2 cellular contexts compared by ENCODE assay signal in the genomic region with DNA sequence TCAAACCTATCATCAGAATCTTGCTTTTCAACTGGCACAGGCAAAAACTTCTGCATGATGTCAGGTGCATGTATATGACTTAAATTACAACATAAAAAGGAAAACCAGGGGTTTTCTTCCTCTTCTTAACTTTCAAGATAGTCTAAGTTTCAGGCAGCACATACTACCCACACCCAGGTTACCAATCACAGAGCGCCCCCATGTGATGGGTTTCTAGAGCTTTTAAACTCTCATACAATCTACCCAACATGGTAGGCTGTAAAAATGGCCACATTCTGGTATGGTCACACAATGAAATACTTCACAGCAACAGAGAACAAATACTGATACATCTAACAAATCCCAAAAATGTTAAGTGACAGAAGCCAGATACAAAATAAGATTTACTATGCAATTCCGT.
TF ChIP-seq lines count a peak whose summit lies in the region.

No MANE protein-coding gene starts in this region.

TF ChIP-seq in H1, 55 proteins besides CTCF, POLR2A, EP300 and RAD21 (continued from another document):
- TF ChIP-seq SIN3A (conservative IDR thresholded peaks at IDR 0.05 in 1 of 2, IDR thresholded peaks at IDR 0.05 in 1 of 2; ENCODE audit: low read depth in 1 of 2, low read length in 2 of 2) (no peak), SP4 (IDR thresholded peaks at IDR 0.05; ENCODE audit: low read length) (no peak), CBX5 (IDR thresholded peaks at IDR 0.05; ENCODE audit: low read depth, low read length) (no peak), RNF2 (IDR thresholded peaks at IDR 0.05; ENCODE audit: borderline replicate concordance, low read depth, low read length, missing control alignments, poor library complexity, severe bottlenecking) (no peak)

TF ChIP-seq in SK-N-SH treated with all-trans-retinoic acid at 6 μM for 48 hours, 23 proteins besides CTCF, POLR2A, EP300 and RAD21 (continued from another document):
- TF ChIP-seq, protein P1, sequence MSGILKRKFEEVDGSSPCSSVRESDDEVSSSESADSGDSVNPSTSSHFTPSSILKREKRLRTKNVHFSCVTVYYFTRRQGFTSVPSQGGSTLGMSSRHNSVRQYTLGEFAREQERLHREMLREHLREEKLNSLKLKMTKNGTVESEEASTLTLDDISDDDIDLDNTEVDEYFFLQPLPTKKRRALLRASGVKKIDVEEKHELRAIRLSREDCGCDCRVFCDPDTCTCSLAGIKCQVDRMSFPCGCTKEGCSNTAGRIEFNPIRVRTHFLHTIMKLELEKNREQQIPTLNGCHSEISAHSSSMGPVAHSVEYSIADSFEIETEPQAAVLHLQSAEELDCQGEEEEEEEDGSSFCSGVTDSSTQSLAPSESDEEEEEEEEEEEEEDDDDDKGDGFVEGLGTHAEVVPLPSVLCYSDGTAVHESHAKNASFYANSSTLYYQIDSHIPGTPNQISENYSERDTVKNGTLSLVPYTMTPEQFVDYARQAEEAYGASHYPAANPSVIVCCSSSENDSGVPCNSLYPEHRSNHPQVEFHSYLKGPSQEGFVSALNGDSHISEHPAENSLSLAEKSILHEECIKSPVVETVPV (CRISPR knock-in tag; IDR thresholded peaks at IDR 0.05): no peak
- no peak for TF ChIP-seq ZNF8 (CRISPR knock-in tag; IDR thresholded peaks at IDR 0.05)
- TF ChIP-seq ZFP3 (CRISPR knock-in tag; IDR thresholded peaks at IDR 0.05): no peak
- TF ChIP-seq, protein P2, sequence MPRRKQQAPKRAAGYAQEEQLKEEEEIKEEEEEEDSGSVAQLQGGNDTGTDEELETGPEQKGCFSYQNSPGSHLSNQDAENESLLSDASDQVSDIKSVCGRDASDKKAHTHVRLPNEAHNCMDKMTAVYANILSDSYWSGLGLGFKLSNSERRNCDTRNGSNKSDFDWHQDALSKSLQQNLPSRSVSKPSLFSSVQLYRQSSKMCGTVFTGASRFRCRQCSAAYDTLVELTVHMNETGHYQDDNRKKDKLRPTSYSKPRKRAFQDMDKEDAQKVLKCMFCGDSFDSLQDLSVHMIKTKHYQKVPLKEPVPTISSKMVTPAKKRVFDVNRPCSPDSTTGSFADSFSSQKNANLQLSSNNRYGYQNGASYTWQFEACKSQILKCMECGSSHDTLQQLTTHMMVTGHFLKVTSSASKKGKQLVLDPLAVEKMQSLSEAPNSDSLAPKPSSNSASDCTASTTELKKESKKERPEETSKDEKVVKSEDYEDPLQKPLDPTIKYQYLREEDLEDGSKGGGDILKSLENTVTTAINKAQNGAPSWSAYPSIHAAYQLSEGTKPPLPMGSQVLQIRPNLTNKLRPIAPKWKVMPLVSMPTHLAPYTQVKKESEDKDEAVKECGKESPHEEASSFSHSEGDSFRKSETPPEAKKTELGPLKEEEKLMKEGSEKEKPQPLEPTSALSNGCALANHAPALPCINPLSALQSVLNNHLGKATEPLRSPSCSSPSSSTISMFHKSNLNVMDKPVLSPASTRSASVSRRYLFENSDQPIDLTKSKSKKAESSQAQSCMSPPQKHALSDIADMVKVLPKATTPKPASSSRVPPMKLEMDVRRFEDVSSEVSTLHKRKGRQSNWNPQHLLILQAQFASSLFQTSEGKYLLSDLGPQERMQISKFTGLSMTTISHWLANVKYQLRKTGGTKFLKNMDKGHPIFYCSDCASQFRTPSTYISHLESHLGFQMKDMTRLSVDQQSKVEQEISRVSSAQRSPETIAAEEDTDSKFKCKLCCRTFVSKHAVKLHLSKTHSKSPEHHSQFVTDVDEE (CRISPR knock-in tag; IDR thresholded peaks at IDR 0.05): no peak
- TF ChIP-seq TCF4 (CRISPR knock-in tag; IDR thresholded peaks at IDR 0.05; ENCODE audit: borderline replicate concordance): no peak
- TF ChIP-seq, protein P3, sequence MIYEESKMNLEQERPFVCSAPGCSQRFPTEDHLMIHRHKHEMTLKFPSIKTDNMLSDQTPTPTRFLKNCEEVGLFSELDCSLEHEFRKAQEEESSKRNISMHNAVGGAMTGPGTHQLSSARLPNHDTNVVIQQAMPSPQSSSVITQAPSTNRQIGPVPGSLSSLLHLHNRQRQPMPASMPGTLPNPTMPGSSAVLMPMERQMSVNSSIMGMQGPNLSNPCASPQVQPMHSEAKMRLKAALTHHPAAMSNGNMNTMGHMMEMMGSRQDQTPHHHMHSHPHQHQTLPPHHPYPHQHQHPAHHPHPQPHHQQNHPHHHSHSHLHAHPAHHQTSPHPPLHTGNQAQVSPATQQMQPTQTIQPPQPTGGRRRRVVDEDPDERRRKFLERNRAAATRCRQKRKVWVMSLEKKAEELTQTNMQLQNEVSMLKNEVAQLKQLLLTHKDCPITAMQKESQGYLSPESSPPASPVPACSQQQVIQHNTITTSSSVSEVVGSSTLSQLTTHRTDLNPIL (CRISPR knock-in tag; IDR thresholded peaks at IDR 0.05; ENCODE audit: low read depth): no peak
- TF ChIP-seq ESRRG (CRISPR knock-in tag; IDR thresholded peaks at IDR 0.05): no peak
- TF ChIP-seq GLIS3 (CRISPR knock-in tag; IDR thresholded peaks at IDR 0.05): no peak
- TF ChIP-seq TOX (CRISPR knock-in tag; IDR thresholded peaks at IDR 0.05; ENCODE audit: borderline replicate concordance): no peak
- no peak for TF ChIP-seq CSDC2 (CRISPR knock-in tag; IDR thresholded peaks at IDR 0.05)
- no peak for TF ChIP-seq ZFP30 (CRISPR knock-in tag; IDR thresholded peaks at IDR 0.05)
- TF ChIP-seq BACH2 (CRISPR knock-in tag; IDR thresholded peaks at IDR 0.05; ENCODE audit: borderline replicate concordance): no peak
